In the genomic region with DNA sequence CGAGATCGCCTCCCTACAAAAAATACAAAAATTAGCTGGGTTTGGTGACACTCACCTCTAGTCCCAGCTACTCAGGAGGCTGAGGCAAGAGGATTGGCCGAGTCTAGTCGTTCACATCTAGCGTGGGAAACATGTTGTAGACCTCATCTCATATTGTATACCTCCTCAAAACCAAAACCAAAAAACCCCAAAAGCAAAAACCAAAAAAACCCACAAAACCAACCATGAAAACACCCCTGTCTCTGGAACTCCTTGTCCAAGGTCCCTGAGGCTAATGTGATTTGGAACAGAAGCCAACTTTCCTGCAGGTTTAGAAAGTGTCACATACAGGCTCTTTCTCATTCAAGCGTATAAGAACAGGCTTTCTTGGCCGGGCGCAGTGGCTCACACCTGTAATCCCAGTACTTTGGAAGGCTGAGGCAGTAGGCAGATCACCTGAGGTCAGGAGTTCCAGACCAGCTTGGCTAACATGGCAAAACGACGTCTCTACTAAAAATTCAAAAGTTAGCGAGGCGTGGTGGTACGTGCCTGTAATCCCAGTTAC, we compare ENCODE assay signal across 20 cellular contexts.
"Had no signal": no experiment of that assay in that cellular context is flagged by ENCODE, and none has a peak within 500 bp of the region (broad histone marks: within the 10 kb centered on the region; RNA-seq: fewer than 3 reads in every experiment).

No MANE protein-coding gene starts in this region.

- ATAC-seq: activated naive CD8-positive, alpha-beta T cell treated with anti-CD3 and anti-CD28 coated beads, Interleukin-2, amount 50 U/mL, for 24 hours; left lung; mucosa of descending colon; naive thymus-derived CD4-positive, alpha-beta T cell; right cardiac atrium had no signal

- H3K27me3 ChIP-seq: breast epithelium, esophagus muscularis mucosa, hepatocyte, left lung, upper lobe of left lung had no signal

- H3K27ac Mint-ChIP-seq: activated naive CD4-positive, alpha-beta T cell treated with anti-CD3 and anti-CD28 coated beads for 36 hours; activated naive CD8-positive, alpha-beta T cell treated with anti-CD3 and anti-CD28 coated beads, Interleukin-2, amount 50 U/mL, for 24 hours; activated T-helper 2 cell treated with anti-CD3 and anti-CD28 coated beads, Interferon-gamma antibody, Interleukin-2, Interleukin-4, amounts not matched to agents 10 μg/mL and 5 μg/mL and 100 μg/mL, durations not matched to agents 14 hours and 24 hours and 36 hours had no signal

- DNase-seq: activated CD4-positive, alpha-beta T cell treated with anti-CD3 and anti-CD28 coated beads, Interleukin-2, amount 50 U/mL, for 1 hour; activated naive CD4-positive, alpha-beta T cell treated with anti-CD3 and anti-CD28 coated beads for 36 hours; activated naive CD8-positive, alpha-beta T cell treated with anti-CD3 and anti-CD28 coated beads, Interleukin-2, amount 50 U/mL, for 24 hours; aorta; kidney; left lung; mucosa of descending colon; naive thymus-derived CD4-positive, alpha-beta T cell; stimulated activated CD4-positive, alpha-beta T cell treated with anti-CD3 and anti-CD28 coated beads, Interleukin-15, amount 100 ng/mL, for 24 hours; stimulated activated CD4-positive, alpha-beta T cell treated with anti-CD3 and anti-CD28 coated beads, Interleukin-4, amount 100 ng/mL, for 24 hours; stimulated activated naive CD4-positive, alpha-beta T cell treated with Interleukin-2 at 50 U/mL for 16 hours; substantia nigra; SW 1271; upper lobe of left lung had no signal

- H3K4me3 ChIP-seq: breast epithelium, esophagus muscularis mucosa, hepatocyte, left lung, mucosa of descending colon, skin epidermis, upper lobe of left lung had no signal

- H3K36me3 Mint-ChIP-seq: naive thymus-derived CD4-positive, alpha-beta T cell had no signal

- H3K27me3 Mint-ChIP-seq: activated naive CD8-positive, alpha-beta T cell treated with anti-CD3 and anti-CD28 coated beads, Interleukin-2, amount 50 U/mL, for 24 hours; naive thymus-derived CD4-positive, alpha-beta T cell had no signal

- H3K9me3 Mint-ChIP-seq: activated naive CD4-positive, alpha-beta T cell treated with anti-CD3 and anti-CD28 coated beads for 36 hours; activated naive CD8-positive, alpha-beta T cell treated with anti-CD3 and anti-CD28 coated beads, Interleukin-2, amount 50 U/mL, for 24 hours; activated T-helper 2 cell treated with anti-CD3 and anti-CD28 coated beads, Interferon-gamma antibody, Interleukin-2, Interleukin-4, amounts not matched to agents 10 μg/mL and 5 μg/mL and 100 μg/mL, durations not matched to agents 14 hours and 24 hours and 36 hours; naive thymus-derived CD4-positive, alpha-beta T cell had no signal

- H3K4me1 ChIP-seq: breast epithelium had no signal

- H3K9me3 ChIP-seq: breast epithelium, esophagus muscularis mucosa, left lung, mucosa of descending colon, upper lobe of left lung had no signal

- H3K4me3 Mint-ChIP-seq: activated naive CD4-positive, alpha-beta T cell treated with anti-CD3 and anti-CD28 coated beads for 36 hours; activated naive CD8-positive, alpha-beta T cell treated with anti-CD3 and anti-CD28 coated beads, Interleukin-2, amount 50 U/mL, for 24 hours; naive thymus-derived CD4-positive, alpha-beta T cell had no signal

- H3K36me3 ChIP-seq: breast epithelium, esophagus muscularis mucosa, left lung, upper lobe of left lung had no signal

- H3K27ac ChIP-seq: breast epithelium, hepatocyte, left lung, skin epidermis, upper lobe of left lung had no signal
